Comparison of ENCODE assay signal across 8 cellular contexts in the genomic region with DNA sequence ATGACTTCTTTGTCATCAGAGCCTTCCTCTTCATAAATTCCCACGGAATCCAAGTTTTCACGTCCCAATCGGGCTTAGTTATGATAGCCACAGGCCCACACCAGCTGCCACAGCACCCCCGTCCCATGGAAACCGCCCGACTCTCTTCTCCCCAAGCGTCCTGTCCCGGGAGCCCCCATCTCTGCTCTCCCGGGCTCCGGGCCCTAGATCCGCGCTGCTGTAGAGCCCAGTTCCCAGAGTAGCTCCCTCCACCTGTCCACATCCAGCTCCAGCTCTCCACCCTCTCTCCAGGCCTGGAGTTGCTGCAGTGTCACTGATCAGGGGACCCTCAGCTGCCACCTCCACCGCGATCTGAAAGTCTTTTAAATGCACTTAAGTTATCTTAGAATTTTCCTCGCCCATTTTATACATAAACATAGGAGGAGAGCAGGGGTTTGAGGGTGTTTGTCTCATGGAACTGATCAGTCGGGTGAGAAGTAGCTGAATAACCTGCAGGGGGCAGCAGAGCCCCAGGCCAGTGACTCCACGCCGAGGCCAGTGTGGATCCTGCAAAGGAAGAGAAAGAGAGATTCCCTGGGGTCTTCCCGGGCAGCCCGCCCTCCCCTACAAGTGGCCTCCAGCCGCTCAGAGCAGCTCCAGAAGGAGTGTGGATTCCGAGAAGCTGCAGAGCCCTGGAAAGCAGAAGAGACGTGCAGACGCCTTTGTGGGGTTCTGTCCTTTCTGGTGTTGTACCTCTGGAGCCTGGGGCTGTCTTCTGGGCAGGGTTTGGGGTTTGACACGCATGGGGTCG. TPM values are rescaled to one million over a fixed set of nuclear protein-coding genes. Genes with fewer than 3 reads are reported as not detected.
DNase-seq lines count a peak whose midpoint lies in the region; ATAC-seq and TF ChIP-seq lines count a peak whose summit lies in the region.

No MANE protein-coding gene starts in this region.

- peaks cover 0 to 23% of the 10 kb centered on the region in 2 donors for H3K4me1 ChIP-seq in left lung

- DNase-seq in NCI-H1436 (lab: John Stamatoyannopoulos, UW) (peak; percentile 3), NCI-H1436 treated with DMSO at 0.1 percent for 48 hours (lab: John Stamatoyannopoulos, UW) (no peak), NCI-H2227 (lab: John Stamatoyannopoulos, UW; ENCODE audit: unreplicated experiment) (peak; percentile 48), coronary artery (ENCODE audit: low spot score) (peak; percentile 87), left lung (peak; percentile 78 to 91)
- peak; percentile 70 to 73 for DNase-seq in activated CD4-positive, alpha-beta T cell treated with anti-CD3 and anti-CD28 coated beads for 4 hours
- peak; percentile 64 for DNase-seq in stimulated activated CD4-positive, alpha-beta T cell treated with anti-CD3 and anti-CD28 coated beads, Interleukin-2, amount 100 ng/mL, for 4 hours (ENCODE audit: low read depth)

- peak; percentile 85 for ATAC-seq in left lung
- no peak for ATAC-seq in HG03442 (IDR thresholded peaks at IDR 0.05; ENCODE audit: unreplicated experiment)

- peak overlapping the region; percentile 90 to 94 for H3K27ac ChIP-seq in coronary artery
- H3K27ac ChIP-seq in left lung = peak overlapping the region in 1 of 2 donors; percentile 97

- H3K4me3 ChIP-seq in coronary artery = peak overlapping the region; percentile 70
- peak overlapping the region in 1 of 2 donors; percentile 71 for H3K4me3 ChIP-seq in left lung

- peak; percentile 79 for TF ChIP-seq CTCF in coronary artery (IDR thresholded peaks at IDR 0.05)
- TF ChIP-seq CTCF in left lung (IDR thresholded peaks at IDR 0.05) = peak; percentile 81 to 86

- intact Hi-C loops in left lung (cut with DNase I) = no loop called here

- no peaks in the 10 kb centered on the region for H3K36me3 ChIP-seq in left lung

- H3K27me3 ChIP-seq in left lung = no peaks in the 10 kb centered on the region

- H3K9me3 ChIP-seq in left lung = no peaks in the 10 kb centered on the region

RNA-seq across cellular contexts. Expression of gene ZNF763, which starts 1.1 kb away (rescaled TPM):
- total RNA-seq in left lung = 1 to 10 TPM; 4.9 to 5.7 TPM

RNA-seq across cellular contexts. Expression of gene ZNF700, which starts 38.9 kb away (rescaled TPM):
- 10 to 100 TPM in 1 of 2 donors, 1 to 10 TPM in 1; 9.9 to 14.6 TPM for total RNA-seq in left lung
